ENCODE assay signal across 40 cellular contexts in genomic region chr7:67440321-67440720, GRCh38.
"Had no signal": no experiment of that assay in that cellular context is flagged by ENCODE, and none has a peak within 500 bp of the region (broad histone marks: within the 10 kb centered on the region; RNA-seq: fewer than 3 reads in every experiment).

No MANE protein-coding gene starts in this region.

- FAIRE-seq: astrocyte, TTC549 had no signal

- H3K36me3 ChIP-seq: adrenal gland, brain microvascular endothelial cell, breast epithelium, cardiac muscle cell had no signal

- H3K4me3 Mint-ChIP-seq: activated B cell treated with CpG ODN at 0.5 μM for 24 hours; activated CD4-positive, alpha-beta memory T cell treated with anti-CD3 and anti-CD28 coated beads for 36 hours; activated CD4-positive, alpha-beta T cell treated with anti-CD3 and anti-CD28 coated beads, Interleukin-2, amount 10 ng/mL, durations not matched to agents 24 days and 14 days; activated CD8-positive, alpha-beta T cell treated with anti-CD3 and anti-CD28 coated beads for 36 hours; activated naive CD4-positive, alpha-beta T cell treated with anti-CD3 and anti-CD28 coated beads for 36 hours; activated naive CD8-positive, alpha-beta T cell treated with anti-CD3 and anti-CD28 coated beads for 36 hours; activated T-cell treated with anti-CD3 and anti-CD28 coated beads, Interleukin-2, amount 50 U/mL, for 4 hours; activated T-cell treated with anti-CD3 and anti-CD28 coated beads, Interleukin-2, amount 50 U/mL, for 72 hours; activated T-helper 1 cell treated with anti-CD3 and anti-CD28 coated beads, Interleukin-12 subunit alpha, Interleukin-12 subunit beta, Interleukin-2, Interleukin-4 antibody, amounts not matched to agents 30 ng/mL and 10 ng/mL and 1 ng/mL, durations not matched to agents 14 hours and 24 hours and 36 hours; activated T-helper 17 cell treated with anti-CD3 and anti-CD28 coated beads, Interleukin-2, amount 50 U/mL, for 72 hours; central memory CD8-positive, alpha-beta T cell; T-helper 1 cell treated with Interleukin-12 subunit alpha and Interleukin-12 subunit beta and Interleukin-4 antibody, amounts not matched to agents 30 μg/mL and 1 μg/mL, for 36 hours; T-helper 2 cell treated with Interferon-gamma antibody and Interleukin-4, amounts not matched to agents 5 μg/mL and 100 μg/mL, for 36 hours had no signal

- H3K4me1 Mint-ChIP-seq: activated B cell treated with CpG ODN at 0.5 μM for 24 hours; activated CD4-positive, alpha-beta T cell treated with anti-CD3 and anti-CD28 coated beads, Interleukin-2, amount 10 ng/mL, durations not matched to agents 24 days and 14 days; activated naive CD8-positive, alpha-beta T cell treated with anti-CD3 and anti-CD28 coated beads for 36 hours; activated T-helper 17 cell treated with anti-CD3 and anti-CD28 coated beads, Interleukin-2, amount 50 U/mL, for 72 hours; central memory CD8-positive, alpha-beta T cell had no signal

- H3K9me3 ChIP-seq: adrenal gland had no signal

- H3K36me3 Mint-ChIP-seq: activated CD4-positive, alpha-beta memory T cell treated with anti-CD3 and anti-CD28 coated beads for 36 hours; activated naive CD4-positive, alpha-beta T cell treated with anti-CD3 and anti-CD28 coated beads, Interleukin-2, amount 50 U/mL, for 72 hours; activated naive CD8-positive, alpha-beta T cell treated with anti-CD3 and anti-CD28 coated beads for 36 hours had no signal

- DNase-seq: activated B cell treated with CpG ODN at 0.5 μM for 24 hours; activated CD4-positive, alpha-beta memory T cell treated with anti-CD3 and anti-CD28 coated beads for 36 hours; activated CD4-positive, alpha-beta T cell treated with anti-CD3 and anti-CD28 coated beads for 4 hours; activated CD4-positive, alpha-beta T cell treated with anti-CD3 and anti-CD28 coated beads, Interleukin-2, amount 10 ng/mL, durations not matched to agents 24 days and 14 days; activated CD4-positive, alpha-beta T cell treated with anti-CD3 and anti-CD28 coated beads, Interleukin-2, amount 50 U/mL, for 1 hour; activated CD4-positive, alpha-beta T cell treated with anti-CD3 and anti-CD28 coated beads, Interleukin-2, amount 50 U/mL, for 4 hours; activated CD4-positive, CD25-positive, alpha-beta regulatory T cell treated with anti-CD3 and anti-CD28 coated beads, Interleukin-2, amount 50 U/mL, for 72 hours; activated CD8-positive, alpha-beta memory T cell treated with anti-CD3 and anti-CD28 coated beads, Interleukin-2, amount 50 U/mL, for 4 hours; activated CD8-positive, alpha-beta T cell treated with anti-CD3 and anti-CD28 coated beads for 36 hours; activated effector memory CD4-positive, alpha-beta T cell treated with anti-CD3 and anti-CD28 coated beads, Interleukin-2, amount 50 U/mL, for 16 hours; activated gamma-delta T cell treated with Interleukin-2 at 50 U/mL for 16 hours; activated naive CD4-positive, alpha-beta T cell; activated naive CD4-positive, alpha-beta T cell treated with anti-CD3 and anti-CD28 coated beads for 36 hours; activated naive CD4-positive, alpha-beta T cell treated with anti-CD3 and anti-CD28 coated beads, Interleukin-2, amount 50 U/mL, for 16 hours; activated naive CD8-positive, alpha-beta T cell treated with anti-CD3 and anti-CD28 coated beads for 36 hours; activated T-cell treated with anti-CD3 and anti-CD28 coated beads for 4 hours; activated T-cell treated with anti-CD3 and anti-CD28 coated beads, Interleukin-2, amount 50 U/mL, for 1 hour; activated T-cell treated with anti-CD3 and anti-CD28 coated beads, Interleukin-2, amount 50 U/mL, for 4 hours; activated T-cell treated with anti-CD3 and anti-CD28 coated beads, Interleukin-2, amount 50 U/mL, for 72 hours; adrenal gland; amniotic stem cell; aorta; body of pancreas; brain microvascular endothelial cell; caudate nucleus; cerebellar nuclear complex; T-helper 1 cell; T-helper 2 cell; T-helper 9 cell had no signal

- H3K27me3 ChIP-seq: adrenal gland, body of pancreas, brain microvascular endothelial cell, breast epithelium, cardiac muscle cell had no signal

- H3K27ac Mint-ChIP-seq: activated B cell treated with CpG ODN at 0.5 μM for 24 hours; activated CD4-positive, alpha-beta memory T cell treated with anti-CD3 and anti-CD28 coated beads for 36 hours; activated CD4-positive, alpha-beta T cell treated with anti-CD3 and anti-CD28 coated beads, Interleukin-2, amount 10 ng/mL, durations not matched to agents 24 days and 14 days; activated CD8-positive, alpha-beta T cell treated with anti-CD3 and anti-CD28 coated beads for 36 hours; activated naive CD4-positive, alpha-beta T cell treated with anti-CD3 and anti-CD28 coated beads for 36 hours; activated naive CD4-positive, alpha-beta T cell treated with anti-CD3 and anti-CD28 coated beads, Interleukin-2, amount 50 U/mL, for 72 hours; activated naive CD8-positive, alpha-beta T cell treated with anti-CD3 and anti-CD28 coated beads for 36 hours; activated T-cell treated with anti-CD3 and anti-CD28 coated beads, Interleukin-2, amount 50 U/mL, for 72 hours; activated T-helper 1 cell treated with anti-CD3 and anti-CD28 coated beads, Interleukin-12 subunit alpha, Interleukin-12 subunit beta, Interleukin-2, Interleukin-4 antibody, amounts not matched to agents 30 ng/mL and 10 ng/mL and 1 ng/mL, durations not matched to agents 14 hours and 24 hours and 36 hours; activated T-helper 17 cell treated with anti-CD3 and anti-CD28 coated beads, Interleukin-2, amount 50 U/mL, for 72 hours; T-helper 1 cell treated with Interleukin-12 subunit alpha and Interleukin-12 subunit beta and Interleukin-4 antibody, amounts not matched to agents 30 μg/mL and 1 μg/mL, for 36 hours; T-helper 2 cell treated with Interferon-gamma antibody and Interleukin-4, amounts not matched to agents 5 μg/mL and 100 μg/mL, for 36 hours had no signal

- H3K27ac ChIP-seq: adrenal gland, body of pancreas, brain microvascular endothelial cell, breast epithelium, cardiac muscle cell, VCaP had no signal

- H3K4me1 ChIP-seq: adrenal gland, breast epithelium had no signal

- H3K27me3 Mint-ChIP-seq: activated B cell treated with CpG ODN at 0.5 μM for 24 hours; activated CD4-positive, alpha-beta memory T cell treated with anti-CD3 and anti-CD28 coated beads for 36 hours; activated CD4-positive, alpha-beta T cell treated with anti-CD3 and anti-CD28 coated beads, Interleukin-2, amount 10 ng/mL, durations not matched to agents 24 days and 14 days; activated naive CD8-positive, alpha-beta T cell treated with anti-CD3 and anti-CD28 coated beads for 36 hours; activated T-helper 17 cell treated with anti-CD3 and anti-CD28 coated beads, Interleukin-2, amount 50 U/mL, for 72 hours had no signal

- H3K4me3 ChIP-seq: adrenal gland, body of pancreas, breast epithelium, cardiac muscle cell had no signal

- H3K9me3 Mint-ChIP-seq: activated CD8-positive, alpha-beta T cell treated with anti-CD3 and anti-CD28 coated beads for 36 hours; activated naive CD4-positive, alpha-beta T cell treated with anti-CD3 and anti-CD28 coated beads for 36 hours; activated T-cell treated with anti-CD3 and anti-CD28 coated beads, Interleukin-2, amount 50 U/mL, for 4 hours; activated T-helper 1 cell treated with anti-CD3 and anti-CD28 coated beads, Interleukin-12 subunit alpha, Interleukin-12 subunit beta, Interleukin-2, Interleukin-4 antibody, amounts not matched to agents 30 ng/mL and 10 ng/mL and 1 ng/mL, durations not matched to agents 14 hours and 24 hours and 36 hours; activated T-helper 17 cell treated with anti-CD3 and anti-CD28 coated beads, Interleukin-2, amount 50 U/mL, for 72 hours had no signal
